Comparison of ENCODE assay signal across 8 cellular contexts in genomic region chr6:17706580-17707370, GRCh38. TPM values are rescaled to one million over a fixed set of nuclear protein-coding genes. Genes with fewer than 3 reads are reported as not detected.
DNase-seq lines count a peak whose midpoint lies in the region; ATAC-seq and TF ChIP-seq lines count a peak whose summit lies in the region.

NUP153 (minus strand) TSS chr6:17706925; CDS start chr6:17706387, 538 bp downstream.

- 0 to 1% (median 1%) methylated on average over 55 to 69 of the region's 69 CpGs for WGBS in ovary, 3 donors
- 0 to 1% methylated on average over 18 to 55 of the region's 69 CpGs for WGBS in thyroid gland, 2 donors

- intact Hi-C loops in Right ventricle myocardium inferior (cut with DNase I): loop anchor here (2.0 kb wide), 1 partner anchor 106 kb away; the partner anchor contains the start of gene FAM8A1
- intact Hi-C loops in ovary (cut with DNase I): loop anchor here in 2 of 4 donors (5.0 to 10.0 kb wide), 2 partner anchors 102 to 104 kb away; partner anchors contain the start of gene FAM8A1 (in 2 of the 2)
- intact Hi-C loops in thyroid gland (cut with DNase I): loop anchor here (10.0 kb wide), 1 partner anchor 102 kb away; the partner anchor contains the start of gene FAM8A1

- TF ChIP-seq POLR2A in ovary (IDR thresholded peaks at IDR 0.05): peak; percentile 97
- TF ChIP-seq POLR2A in thyroid gland (IDR thresholded peaks at IDR 0.05): peak; percentile 74 to 96

- TF ChIP-seq EP300 in ovary (IDR thresholded peaks at IDR 0.05): peak; percentile 55

- peak; percentile 65 for ATAC-seq in HG02759 (IDR thresholded peaks at IDR 0.05; ENCODE audit: unreplicated experiment)
- peak; percentile 89 for ATAC-seq in Right ventricle myocardium inferior

- H3K4me3 ChIP-seq in GM12864 (ENCODE audit: low read depth, low read length): peak within 1 kb of the TSS; percentile 89
- H3K4me3 ChIP-seq in ovary: peak within 1 kb of the TSS; percentile 92
- H3K4me3 ChIP-seq in thyroid gland (replicated peaks in 1 of 3): peak within 1 kb of the TSS; percentile 43 to 91 (median 90)

- DNase-seq in GM12864 (ENCODE audit: low read depth): peak; percentile 97
- DNase-seq in NCI-H1417 (lab: John Stamatoyannopoulos, UW): peak; percentile 98 to 99 (median 99)
- DNase-seq in SW 1271 (lab: John Stamatoyannopoulos, UW): peak; percentile 94 to 98
- DNase-seq in activated naive CD8-positive, alpha-beta T cell treated with anti-CD3 and anti-CD28 coated beads, Interleukin-2, amount 50 U/mL, for 16 hours (ENCODE audit: low read depth, low spot score): peak; percentile 99
- DNase-seq in Right ventricle myocardium inferior (ENCODE audit: missing footprints): peak; percentile 99
- peak; percentile 97 to 100 (median 99) for DNase-seq in ovary
- peak; percentile 98 to 99 for DNase-seq in thyroid gland

- no peaks in the 10 kb centered on the region for H3K27me3 ChIP-seq in ovary
- H3K27me3 ChIP-seq in thyroid gland: no peaks in the 10 kb centered on the region

- H3K27ac ChIP-seq in ovary: peak within 1 kb of the TSS; percentile 98 to 99
- H3K27ac ChIP-seq in thyroid gland: peak within 1 kb of the TSS; percentile 95 to 98 (median 96)

- H3K9me3 ChIP-seq in ovary (no peaks in the 10 kb centered on the region), thyroid gland (no peaks in the 10 kb centered on the region)

- H3K4me1 ChIP-seq in ovary (ENCODE audit: insufficient read depth) (peaks cover 5% of the 10 kb centered on the region), thyroid gland (peaks cover 24 to 32% of the 10 kb centered on the region in 2 donors)

- H3K36me3 ChIP-seq in ovary (no peaks in the 10 kb centered on the region), thyroid gland (no peaks in the 10 kb centered on the region)

- TF ChIP-seq CTCF in GM12864 (IDR thresholded peaks at IDR 0.05; ENCODE audit: low read depth, low read length, missing control alignments): no peak
- no peak for TF ChIP-seq CTCF in ovary (IDR thresholded peaks at IDR 0.05)
- peak in 1 of 6 experiments; percentile 24 for TF ChIP-seq CTCF in thyroid gland (IDR thresholded peaks at IDR 0.05)

RNA-seq across cellular contexts. Expression of gene NUP153, which starts in this region (rescaled TPM):
- total RNA-seq in Right ventricle myocardium inferior: 23.5 TPM
- total RNA-seq in ovary: 10 to 100 TPM; 25.2 to 43.4 (median 34.6) TPM
- 10 to 100 TPM; 14.2 to 29.9 TPM for polyA plus RNA-seq in ovary
- total RNA-seq in thyroid gland: 10 to 100 TPM; 38.0 to 58.6 (median 44.9) TPM

Comparison
In these comparisons a context has a peak if more than half of its experiments do, and no peak if none do; other contexts are left out.
1. Peak in every context shown above with its lines: DNase-seq, ATAC-seq, H3K4me3 ChIP-seq and H3K27ac ChIP-seq.